Comparison of ENCODE assay signal across 26 cellular contexts in genomic region chr17:81334419-81334896, GRCh38. TPM values are rescaled to one million over a fixed set of nuclear protein-coding genes. Genes with fewer than 3 reads are reported as not detected.
A peak's percentile ranks its signal among the peaks of the same experiment; 100 is the strongest.
DNase-seq lines count a peak whose midpoint lies in the region; ATAC-seq, FAIRE-seq and TF ChIP-seq lines count a peak whose summit lies in the region.
"Had no signal": no experiment of that assay in that cellular context is flagged by ENCODE, and none has a peak within 500 bp of the region (broad histone marks: within the 10 kb centered on the region; RNA-seq: fewer than 3 reads in every experiment).

No MANE protein-coding gene starts in this region.

- peaks cover 23% of the 10 kb centered on the region for H3F3A ChIP-seq in PC-9 (ENCODE audit: insufficient read depth, low read depth)

- 0 out of 2 replicates have a peak, but pooled peaks cover 4% of the 10 kb centered on the region for H3K79me2 ChIP-seq in PC-9 (ENCODE audit: low read depth)

- H3K27ac ChIP-seq in PC-9 (no peak overlapping the region), kidney (ENCODE audit: low read depth in 2 of 2, low read length in 2 of 2) (no peak overlapping the region), skeletal muscle tissue (ENCODE audit: low read depth, low read length) (peak overlapping the region; percentile 30)
- H3K27ac ChIP-seq: left lung had no signal

- H4K20me1 ChIP-seq in PC-9 (ENCODE audit: insufficient read depth): no peaks in the 10 kb centered on the region

- FAIRE-seq in kidney (lab: Jason Lieb, UNC): no peak
- FAIRE-seq: bronchial epithelial cell, colon, RCC 7860 had no signal

- POLR2A ChIA-PET in PC-9 (lab: Charles Lee; ENCODE audit: unreplicated experiment): interaction anchor here (0.5 kb wide), 2 partner anchors 38 to 59 kb away, joined by 3 to 14 read pairs; no protein-coding TSS in a partner anchor

- no TSS peak for BruUV-seq in PC-9 (replicated peaks; lab: Mats Ljungman, UMichigan)

- DNase-seq in DMS 273 (lab: John Stamatoyannopoulos, UW; ENCODE audit: unreplicated experiment) (peak; percentile 37), DMS 273 treated with DMSO at 0.1 percent for 48 hours (lab: John Stamatoyannopoulos, UW) (no peak), PC-9 (no peak), kidney (peak; percentile 65), RKO (ENCODE audit: low spot score) (no peak), NCI-H2029 treated with DMSO at 0.1 percent for 48 hours (lab: John Stamatoyannopoulos, UW) (no peak)
- DNase-seq: 8988T; activated CD4-positive, alpha-beta T cell treated with anti-CD3 and anti-CD28 coated beads for 48 hours; activated effector memory CD4-positive, alpha-beta T cell treated with Interleukin-2 at 50 U/mL for 16 hours; activated naive CD8-positive, alpha-beta T cell treated with anti-CD3 and anti-CD28 coated beads for 36 hours; anterior cingulate cortex; Calu3; CD4-positive, CD25-positive, alpha-beta regulatory T cell; DND-41; GF-D8; HFFc6; MM.1S; NCI-H1930; NCI-H526 had no signal

- H3K27me3 ChIP-seq in PC-9 (ENCODE audit: insufficient read depth, low read depth) (no peaks in the 10 kb centered on the region), skeletal muscle tissue (ENCODE audit: control insufficient read depth in 3 of 3, insufficient read depth in 3 of 3, low read length in 3 of 3) (no peaks in the 10 kb centered on the region)

- no peaks in the 10 kb centered on the region for H3K9me2 ChIP-seq in PC-9 (ENCODE audit: insufficient read depth)

- H3K4me1 ChIP-seq in PC-9 (replicated peaks; ENCODE audit: insufficient read depth): peaks cover 57% of the 10 kb centered on the region
- H3K4me1 ChIP-seq in kidney (ENCODE audit: control insufficient read depth in 1 of 2, insufficient read depth in 1 of 2, low read depth in 1 of 2, low read length in 2 of 2): peaks cover 10 to 22% of the 10 kb centered on the region in 2 donors
- H3K4me1 ChIP-seq in skeletal muscle tissue (ENCODE audit: control insufficient read depth in 3 of 3, insufficient read depth in 3 of 3, low read length in 3 of 3): peaks cover 45 to 64% (median 54%) of the 10 kb centered on the region in 3 donors

- intact Hi-C loops in PC-9 (cut with micrococcal nuclease; ENCODE audit: unreplicated experiment) (no loop called here), kidney (cut with DNase I) (no loop called here)

- no peak overlapping the region for H3K9ac ChIP-seq in kidney (ENCODE audit: low read length in 2 of 2)
- H3K9ac ChIP-seq in skeletal muscle tissue (ENCODE audit: low read depth in 1 of 3, low read length in 3 of 3): peak overlapping the region; percentile 38 to 62 (median 45)

- no peak for TF ChIP-seq CTCF in PC-9 (conservative IDR thresholded peaks at IDR 0.05)
- no peak for TF ChIP-seq CTCF in kidney (IDR thresholded peaks at IDR 0.05; ENCODE audit: borderline replicate concordance, extremely low read depth, insufficient read depth)

- CTCF ChIA-PET in PC-9 (lab: Charles Lee): no interaction called here

- no peak overlapping the region for H3K4me3 ChIP-seq in PC-9
- H3K4me3 ChIP-seq in kidney (ENCODE audit: low read length in 2 of 2): no peak overlapping the region
- H3K4me3 ChIP-seq in skeletal muscle tissue (ENCODE audit: low read length in 3 of 3): peak overlapping the region in 2 of 3 donors; percentile 31 to 43

- H3K9me3 ChIP-seq in PC-9 (ENCODE audit: insufficient read depth, low read depth): no peaks in the 10 kb centered on the region
- H3K9me3 ChIP-seq in kidney (ENCODE audit: control insufficient read depth in 1 of 2, low read length in 2 of 2): no peaks in the 10 kb centered on the region
- H3K9me3 ChIP-seq in skeletal muscle tissue (ENCODE audit: control insufficient read depth in 3 of 3, low read length in 3 of 3): no peaks in the 10 kb centered on the region
- H3K9me3 ChIP-seq: left lung had no signal

- no peak for ATAC-seq in GM21619 (IDR thresholded peaks at IDR 0.05; ENCODE audit: unreplicated experiment)
- ATAC-seq: left lung; stimulated activated memory B cell treated with anti-CD40 and anti-IgM and Interleukin-4, amounts not matched to agents 10 μg/mL and 1 μg/mL and 100 μg/mL, for 72 hours had no signal

- H2AFZ ChIP-seq in PC-9: no peak overlapping the region

- 0 out of 2 replicates have a peak overlapping the region, but pooled peaks have one; percentile 64 for H3K4me2 ChIP-seq in PC-9

- H3K36me3 ChIP-seq in PC-9 (ENCODE audit: low read depth): no peaks in the 10 kb centered on the region
- no peaks in the 10 kb centered on the region for H3K36me3 ChIP-seq in kidney (ENCODE audit: control insufficient read depth in 1 of 2, insufficient read depth in 2 of 2, low read length in 2 of 2)
- no peaks in the 10 kb centered on the region for H3K36me3 ChIP-seq in skeletal muscle tissue (ENCODE audit: control insufficient read depth in 3 of 3, insufficient read depth in 3 of 3, low read length in 3 of 3)
- H3K36me3 ChIP-seq: left lung had no signal

RNA-seq across cellular contexts. Expression of gene SLC38A10, which starts 39.4 kb away (rescaled TPM):
- total RNA-seq in PC-9 (2021) (127 and 130 TPM in 2 replicates), kidney (89.7 TPM), skeletal muscle tissue (26.1 TPM)
- 72.7 TPM for polyA plus RNA-seq in kidney (ENCODE audit: insufficient read depth, low read depth, low replicate concordance)

Comparison
In these comparisons a context has a peak if more than half of its experiments do, and no peak if none do; other contexts are left out.
1. DNase-seq: peak in DMS 273 (single experiment) and kidney (single experiment); none in DMS 273 treated with DMSO at 0.1 percent for 48 hours (single experiment), PC-9 (0 of 2), RKO (single experiment) and NCI-H2029 treated with DMSO at 0.1 percent for 48 hours (single experiment).
2. H3K4me3 ChIP-seq: peak in skeletal muscle tissue (2 of 3); none in PC-9 (single experiment) and kidney (0 of 2).
3. H3K9ac ChIP-seq: peak in skeletal muscle tissue (3 of 3); none in kidney (0 of 2).